Comparison of ENCODE assay signal across 32 cellular contexts in the genomic region with DNA sequence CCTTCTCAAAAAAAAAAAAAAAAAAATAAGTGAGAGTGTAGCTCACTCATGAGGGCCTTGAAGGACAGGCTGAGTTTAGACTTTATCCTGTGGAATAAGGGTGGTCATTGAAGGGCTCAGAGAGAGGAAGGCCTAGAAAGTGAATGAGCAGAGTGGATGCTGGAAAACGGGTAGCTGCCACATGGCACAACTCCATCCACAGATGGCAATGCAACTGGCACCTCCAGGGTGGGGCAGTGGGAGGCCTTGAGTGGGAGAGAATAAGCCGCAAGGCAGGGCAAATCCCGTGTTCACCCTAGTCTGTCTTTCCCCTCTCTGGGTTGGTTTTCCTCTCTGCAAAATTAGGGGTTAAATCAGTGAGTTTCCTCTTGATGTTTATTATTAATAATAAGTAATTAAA. TPM values are rescaled to one million over a fixed set of nuclear protein-coding genes. Genes with fewer than 3 reads are reported as not detected.
"Had no signal": no experiment of that assay in that cellular context is flagged by ENCODE, and none has a peak within 500 bp of the region (broad histone marks: within the 10 kb centered on the region; RNA-seq: fewer than 3 reads in every experiment).

No MANE protein-coding gene starts in this region.

- FAIRE-seq: endothelial cell of umbilical vein, keratinocyte, small intestine, TTC549 had no signal

- H3K9me3 ChIP-seq: body of pancreas, neutrophil, right lobe of liver, uterus had no signal

- H3K27ac ChIP-seq: body of pancreas, neutrophil, right lobe of liver, uterus, VCaP had no signal

- ATAC-seq: activated naive CD4-positive, alpha-beta T cell treated with anti-CD3 and anti-CD28 coated beads, Interleukin-2, amount 50 U/mL, for 72 hours; activated T-cell treated with anti-CD3 and anti-CD28 coated beads, Interleukin-2, amount 50 U/mL, for 72 hours; body of pancreas; left colon; natural killer cell treated with Interleukin-12 subunit alpha and Interleukin-12 subunit beta and Interleukin-15 and Interleukin-18, amount 100 ng/mL, for 72 hours; right lobe of liver; stimulated activated memory B cell treated with anti-CD40 and anti-IgM and Interleukin-4, amounts not matched to agents 10 μg/mL and 1 μg/mL and 100 μg/mL, for 72 hours; stimulated activated naive CD8-positive, alpha-beta T cell treated with anti-CD3 and anti-CD28 coated beads, Interleukin-15, amount 100 ng/mL, for 72 hours had no signal

- DNase-seq: activated CD4-positive, alpha-beta T cell treated with anti-CD3 and anti-CD28 coated beads for 4 hours; activated CD4-positive, alpha-beta T cell treated with anti-CD3 and anti-CD28 coated beads, Interleukin-2, amount 50 U/mL, for 4 hours; activated naive CD4-positive, alpha-beta T cell; activated T-cell treated with anti-CD3 and anti-CD28 coated beads for 4 hours; activated T-cell treated with anti-CD3 and anti-CD28 coated beads, Interleukin-2, amount 50 U/mL, for 72 hours; body of pancreas; cortex of kidney; head of caudate nucleus; hippocampal formation; left colon; small intestine; stimulated activated CD4-positive, alpha-beta T cell treated with anti-CD3 and anti-CD28 coated beads, Interleukin-1b, Interleukin-23, amount 100 ng/mL, for 48 hours; stimulated activated CD4-positive, alpha-beta T cell treated with anti-CD3 and anti-CD28 coated beads, Interleukin-4, amount 100 ng/mL, for 4 hours; stimulated activated CD8-positive, alpha-beta memory T cell treated with anti-CD3 and anti-CD28 coated beads, Interleukin-4, amount 100 ng/mL, for 48 hours; stimulated activated naive CD8-positive, alpha-beta T cell treated with anti-CD3 and anti-CD28 coated beads, Interleukin-15, amount 100 ng/mL, for 72 hours; substantia nigra; T-helper 9 cell; uterus had no signal

- H3K27me3 ChIP-seq: body of pancreas, right lobe of liver, uterus had no signal

- H3K4me3 ChIP-seq: body of pancreas, right lobe of liver, uterus had no signal

- H3K36me3 ChIP-seq: neutrophil, right lobe of liver, uterus had no signal

- H3K4me1 ChIP-seq: body of pancreas, right lobe of liver, uterus had no signal

RNA-seq across cellular contexts. Expression of a gene that starts 3.1 kb away (rescaled TPM):
- total RNA-seq: activated naive CD4-positive, alpha-beta T cell treated with anti-CD3 and anti-CD28 coated beads, Interleukin-2, amount 50 U/mL, for 72 hours; activated T-cell treated with anti-CD3 and anti-CD28 coated beads, Interleukin-2, amount 50 U/mL, for 72 hours; body of pancreas; endothelial cell of umbilical vein; fibroblast of lung; left colon; lower leg skin; natural killer cell treated with Interleukin-12 subunit alpha and Interleukin-12 subunit beta and Interleukin-15 and Interleukin-18, amount 100 ng/mL, for 72 hours; posterior vena cava; renal cortical epithelial cell had no signal
- polyA plus RNA-seq: endothelial cell of umbilical vein, keratinocyte had no signal

RNA-seq across cellular contexts. Expression of a gene that starts 19.3 kb away (rescaled TPM):
- total RNA-seq: activated naive CD4-positive, alpha-beta T cell treated with anti-CD3 and anti-CD28 coated beads, Interleukin-2, amount 50 U/mL, for 72 hours; activated T-cell treated with anti-CD3 and anti-CD28 coated beads, Interleukin-2, amount 50 U/mL, for 72 hours; endothelial cell of umbilical vein; fibroblast of lung; fibroblast of villous mesenchyme; natural killer cell treated with Interleukin-12 subunit alpha and Interleukin-12 subunit beta and Interleukin-15 and Interleukin-18, amount 100 ng/mL, for 72 hours had no signal
- polyA plus RNA-seq: endothelial cell of umbilical vein, fibroblast of lung had no signal

RNA-seq across cellular contexts. Expression of a gene that starts 41.0 kb away (rescaled TPM):
- total RNA-seq: activated naive CD4-positive, alpha-beta T cell treated with anti-CD3 and anti-CD28 coated beads, Interleukin-2, amount 50 U/mL, for 72 hours; activated T-cell treated with anti-CD3 and anti-CD28 coated beads, Interleukin-2, amount 50 U/mL, for 72 hours; endothelial cell of umbilical vein; fibroblast of lung; natural killer cell treated with Interleukin-12 subunit alpha and Interleukin-12 subunit beta and Interleukin-15 and Interleukin-18, amount 100 ng/mL, for 72 hours; posterior vena cava had no signal
- polyA plus RNA-seq: endothelial cell of umbilical vein had no signal
